ENCODE assay signal across 13 cellular contexts in the genomic region with DNA sequence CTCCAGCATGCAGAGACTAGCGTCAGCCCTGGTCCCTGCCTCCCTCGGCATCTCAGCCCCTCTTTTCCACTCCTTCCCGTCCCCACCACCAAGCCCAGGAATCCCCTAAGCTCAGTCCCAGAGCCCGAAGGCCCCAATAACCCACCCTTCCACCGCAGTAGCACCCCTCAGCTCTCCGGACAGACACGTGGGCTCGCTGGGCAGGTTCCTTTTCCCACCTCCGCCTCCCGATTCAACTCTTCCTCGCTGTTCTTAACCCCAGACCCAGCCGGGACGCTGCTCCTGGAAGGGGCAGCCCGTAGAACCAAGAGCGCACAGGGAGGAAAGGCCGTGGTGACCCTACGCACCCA. TPM values are rescaled to one million over a fixed set of nuclear protein-coding genes. Genes with fewer than 3 reads are reported as not detected.
DNase-seq lines count a peak whose midpoint lies in the region; ATAC-seq and TF ChIP-seq lines count a peak whose summit lies in the region.
"Had no signal": no experiment of that assay in that cellular context is flagged by ENCODE, and none has a peak within 500 bp of the region (broad histone marks: within the 10 kb centered on the region; RNA-seq: fewer than 3 reads in every experiment).

No MANE protein-coding gene starts in this region.

- TSS peak; percentile 92 for BruUV-seq in Caco-2 (replicated peaks; lab: Mats Ljungman, UMichigan)

- CTCF ChIA-PET in Caco-2 (lab: Charles Lee) = interaction anchor here (1.4 to 4.9 kb wide), 18 partner anchors 12 to 236 kb away, joined by 3 to 85 read pairs (median 8); no protein-coding TSS in a partner anchor

- H3K9ac ChIP-seq in rectal smooth muscle tissue (ENCODE audit: low read length) = peak overlapping the region; percentile 43

- H3K4me3 Mint-ChIP-seq in Caco-2 (ENCODE audit: unreplicated experiment) (peak overlapping the region; percentile 92), immature natural killer cell (peak overlapping the region in 4 of 5 donors; percentile 43 to 69 (median 53))

- peaks cover 11% of the 10 kb centered on the region for H3K4me1 ChIP-seq in Caco-2
- H3K4me1 ChIP-seq in rectal smooth muscle tissue (ENCODE audit: control insufficient read depth, insufficient read depth, low read length) = peaks cover 12% of the 10 kb centered on the region

- H3K27ac Mint-ChIP-seq in Caco-2 (ENCODE audit: unreplicated experiment) (peak overlapping the region; percentile 88), immature natural killer cell (no peak overlapping the region)
- H3K27ac Mint-ChIP-seq: activated naive CD4-positive, alpha-beta T cell treated with anti-CD3 and anti-CD28 coated beads for 36 hours; dendritic cell treated with granulocyte-macrophage colony-stimulating factor and Interleukin-4, amounts not matched to agents 40 ng/mL and 50 ng/mL, for 4 days had no signal

- H3K27ac ChIP-seq in rectal smooth muscle tissue (ENCODE audit: low read depth, low read length) = no peak overlapping the region

- intact Hi-C loops in Caco-2 (cut with micrococcal nuclease; ENCODE audit: unreplicated experiment) = loop anchor here (2.0 to 5.0 kb wide), 3 partner anchors 57 to 238 kb away; no protein-coding TSS in a partner anchor
- intact Hi-C loops in left colon (cut with DNase I, micrococcal nuclease) = loop anchor here (10.0 kb wide), 2 partner anchors 85 to 95 kb away; no protein-coding TSS in a partner anchor

- peak; percentile 11; the same call in 2 of the 3 replicates for ATAC-seq in SK-N-SH treated with all-trans-retinoic acid at 6 μM for 48 hours
- ATAC-seq in HG02870 (IDR thresholded peaks at IDR 0.05; ENCODE audit: unreplicated experiment) = no peak
- no peak for ATAC-seq in left colon
- no peak for ATAC-seq in GM19395 (IDR thresholded peaks at IDR 0.05; ENCODE audit: unreplicated experiment)

- H3K27me3 ChIP-seq in Caco-2 (replicated peaks; ENCODE audit: control insufficient read depth, insufficient read depth, low read length) (no peaks in the 10 kb centered on the region), rectal smooth muscle tissue (ENCODE audit: control insufficient read depth, insufficient read depth, low read length) (peaks cover 40% of the 10 kb centered on the region)

- POLR2A ChIA-PET in Caco-2 (lab: Charles Lee) = interaction anchor here (1.4 to 2.8 kb wide), 2 partner anchors 12 to 66 kb away, joined by 3 to 23 read pairs; no protein-coding TSS in a partner anchor

- H3K36me3 ChIP-seq in Caco-2 (ENCODE audit: control insufficient read depth, insufficient read depth, low read length) (peaks cover 16% of the 10 kb centered on the region), rectal smooth muscle tissue (ENCODE audit: control insufficient read depth, insufficient read depth, low read length) (peaks cover 6% of the 10 kb centered on the region)

- H3K4me3 ChIP-seq in Caco-2 (ENCODE audit: low read depth, low read length) (peak overlapping the region; percentile 99), rectal smooth muscle tissue (ENCODE audit: low read length) (peak overlapping the region; percentile 68)

- no peak for DNase-seq in Caco-2
- DNase-seq in immature natural killer cell = no peak
- DNase-seq in left colon = no peak
- no peak for DNase-seq in NCI-H2029 (lab: John Stamatoyannopoulos, UW)
- DNase-seq: activated naive CD4-positive, alpha-beta T cell treated with anti-CD3 and anti-CD28 coated beads for 36 hours; MV-4-11 had no signal

- TF ChIP-seq CTCF in Caco-2 (IDR thresholded peaks at IDR 0.05; ENCODE audit: insufficient read depth in 1 of 2, low read depth in 1 of 2, low read length in 1 of 2, severe bottlenecking in 1 of 2, unreplicated experiment in 1 of 2) = no peak

- H3K9me3 Mint-ChIP-seq in Caco-2 (ENCODE audit: unreplicated experiment) (no peaks in the 10 kb centered on the region), immature natural killer cell (no peaks in the 10 kb centered on the region)
- H3K9me3 Mint-ChIP-seq: activated naive CD4-positive, alpha-beta T cell treated with anti-CD3 and anti-CD28 coated beads for 36 hours; dendritic cell treated with granulocyte-macrophage colony-stimulating factor and Interleukin-4, amounts not matched to agents 40 ng/mL and 50 ng/mL, for 4 days had no signal

- H3K4me1 Mint-ChIP-seq in Caco-2 (ENCODE audit: low read depth, unreplicated experiment) = peaks cover 7% of the 10 kb centered on the region
- H3K4me1 Mint-ChIP-seq in immature natural killer cell = peaks cover 6 to 16% of the 10 kb centered on the region in 2 donors

- no peaks in the 10 kb centered on the region for H3K9me3 ChIP-seq in Caco-2

- H3K36me3 Mint-ChIP-seq in Caco-2 (ENCODE audit: insufficient read depth, unreplicated experiment) (peaks cover 31% of the 10 kb centered on the region), immature natural killer cell (no peaks in the 10 kb centered on the region)

- H3K27me3 Mint-ChIP-seq in Caco-2 (ENCODE audit: insufficient read depth, unreplicated experiment) = peaks cover 3% of the 10 kb centered on the region
- peaks cover 17 to 50% (median 23%) of the 10 kb centered on the region in 3 donors for H3K27me3 Mint-ChIP-seq in immature natural killer cell (ENCODE audit: low read depth in 3 of 3)

TF ChIP-seq in SK-N-SH treated with all-trans-retinoic acid at 6 μM for 48 hours, 23 proteins besides CTCF, POLR2A, EP300 and RAD21:
- TF ChIP-seq PPARA (CRISPR knock-in tag; IDR thresholded peaks at IDR 0.05; ENCODE audit: borderline replicate concordance) = no peak
- TF ChIP-seq TSHZ2 (CRISPR knock-in tag; IDR thresholded peaks at IDR 0.05) = no peak
- TF ChIP-seq ZFP3 (CRISPR knock-in tag; IDR thresholded peaks at IDR 0.05) = no peak
- no peak for TF ChIP-seq TOX (CRISPR knock-in tag; IDR thresholded peaks at IDR 0.05; ENCODE audit: borderline replicate concordance)

RNA-seq across cellular contexts. Expression of gene IHH, which starts 1.4 kb away (rescaled TPM):
- total RNA-seq in Caco-2 (2022) (19.0 and 22.6 TPM in 2 replicates), left colon (10 to 100 TPM; 72.7 to 85.5 TPM)
- polyA plus RNA-seq in immature natural killer cell = not detected
- total RNA-seq: activated naive CD4-positive, alpha-beta T cell treated with anti-CD3 and anti-CD28 coated beads for 36 hours; lung microvascular endothelial cell; right cardiac atrium had no signal

RNA-seq across cellular contexts. Expression of gene CFAP65, which starts 18.0 kb away (rescaled TPM):
- total RNA-seq in Caco-2 (2022) (0.34 and 0.77 TPM in 2 replicates), left colon (under 1 TPM; 0.39 to 0.76 TPM)
- polyA plus RNA-seq in immature natural killer cell = not detected
- total RNA-seq: activated naive CD4-positive, alpha-beta T cell treated with anti-CD3 and anti-CD28 coated beads for 36 hours; lung microvascular endothelial cell; right cardiac atrium had no signal
- polyA plus RNA-seq: right cardiac atrium had no signal
